Comparison of ENCODE assay signal across 7 cellular contexts in genomic region chr17:75158480-75158879, GRCh38. TPM values are rescaled to one million over a fixed set of nuclear protein-coding genes. Genes with fewer than 3 reads are reported as not detected.
DNase-seq lines count a peak whose midpoint lies in the region; ATAC-seq, FAIRE-seq and TF ChIP-seq lines count a peak whose summit lies in the region.
"Not testable (repeated sequence)": the region's sequence is repeated elsewhere in the genome, so short reads cannot be mapped to it uniquely, and the experiment has no call there.

No MANE protein-coding gene starts in this region.

- peak; percentile 35 for DNase-seq in Daoy (ENCODE audit: low read depth)
- peak; percentile 43 for DNase-seq in M059J (ENCODE audit: low read depth)
- not testable (repeated sequence) for DNase-seq in K562 (ENCODE audit: extremely low read depth in 1 of 4, low spot score in 3 of 4); epithelial cell of prostate (ENCODE audit: low read depth, low spot score); neural crest cell (ENCODE audit: low read depth, low spot score)
- peak; percentile 62 for DNase-seq in islet precursor cell

- POLR2A ChIA-PET in K562 (lab: Yijun Ruan, JAX): interaction anchor here (1.6 to 3.5 kb wide), 4 partner anchors 10 to 107 kb away, joined by 4 to 23 read pairs (median 13); no protein-coding TSS in a partner anchor

- not testable (repeated sequence) for H3K27ac ChIP-seq in K562 (ENCODE audit: extremely low read depth, low read depth, low read length)
- peak overlapping the region; percentile 93 for H3K27ac ChIP-seq in epithelial cell of prostate

- not testable (repeated sequence) for H3K9me1 ChIP-seq in K562 (ENCODE audit: control insufficient read depth, insufficient read depth, low read length)

- H3K4me1 Mint-ChIP-seq in neural crest cell: not testable (repeated sequence)

- H4K20me1 ChIP-seq in K562 (replicated peaks; ENCODE audit: control insufficient read depth, insufficient read depth, low read length): not testable (repeated sequence)

- not testable (repeated sequence) for TF ChIP-seq CTCF in K562 (IDR thresholded peaks at IDR 0.05 in 2 of 3, conservative IDR thresholded peaks at IDR 0.05 in 1 of 3; ENCODE audit: insufficient read depth in 2 of 3, low read depth in 1 of 3, low read length in 3 of 3); neural crest cell (conservative IDR thresholded peaks at IDR 0.05)

- not testable (repeated sequence) for ATAC-seq in SK-N-SH treated with all-trans-retinoic acid at 6 μM for 48 hours, K562

- not testable (repeated sequence) for FAIRE-seq in K562 (lab: Jason Lieb, UNC)

- 80% methylated on average over 8 of the region's 8 CpGs for WGBS in K562 (ENCODE audit: insufficient coverage, low coverage, missing lambda C conversion rate)

- TF ChIP-seq POLR2A in K562 (conservative IDR thresholded peaks at IDR 0.05): not testable (repeated sequence)

- H3K36me3 Mint-ChIP-seq in neural crest cell (ENCODE audit: low read depth): peaks cover 12% of the 10 kb centered on the region

- not testable (repeated sequence) for TF ChIP-seq RAD21 in K562 (CRISPR knock-in tag; conservative IDR thresholded peaks at IDR 0.05 in 1 of 2, IDR thresholded peaks at IDR 0.05 in 1 of 2)

- not testable (repeated sequence) for H3K9me3 Mint-ChIP-seq in neural crest cell

- H3K4me1 ChIP-seq in K562 (replicated peaks in 1 of 2; ENCODE audit: control insufficient read depth in 2 of 2, insufficient read depth in 2 of 2, low read length in 2 of 2): not testable (repeated sequence)

- in situ Hi-C loops in K562 (cut with MboI): not testable (repeated sequence)

- TF ChIP-seq EP300 in K562 (IDR thresholded peaks at IDR 0.05; ENCODE audit: low read length): not testable (repeated sequence)

- H3K4me2 ChIP-seq in K562 (ENCODE audit: insufficient read depth, low read length): not testable (repeated sequence)

- H3K27ac Mint-ChIP-seq in neural crest cell (ENCODE audit: unreplicated experiment): not testable (repeated sequence)

- H3K9me3 ChIP-seq in K562 (replicated peaks; ENCODE audit: control insufficient read depth, insufficient read depth, low read depth, low read length): not testable (repeated sequence)

- H3K79me2 ChIP-seq in K562 (ENCODE audit: control insufficient read depth, insufficient read depth, low read length): peaks cover 13% of the 10 kb centered on the region

- not testable (repeated sequence) for H3K27me3 Mint-ChIP-seq in neural crest cell (ENCODE audit: low read depth)

- not testable (repeated sequence) for H2AFZ ChIP-seq in K562 (ENCODE audit: low read depth, low read length)

- BruUV-seq in K562 (replicated peaks; lab: Mats Ljungman, UMichigan): not testable (repeated sequence)

- not testable (repeated sequence) for H3K36me3 ChIP-seq in K562 (ENCODE audit: control insufficient read depth, insufficient read depth, low read length)

- not testable (repeated sequence) for H3K27me3 ChIP-seq in K562 (ENCODE audit: control insufficient read depth in 2 of 2, insufficient read depth in 2 of 2, low read length in 2 of 2)

- peak overlapping the region; percentile 5 for H3K4me3 Mint-ChIP-seq in neural crest cell

- intact Hi-C loops in K562 (cut with micrococcal nuclease): not testable (repeated sequence)

- CTCF ChIA-PET in K562 (lab: Yijun Ruan, JAX; ENCODE audit: low intra/inter-chr PET ratio): not testable (repeated sequence)

- H3K4me3 ChIP-seq in K562: not testable (repeated sequence)

- not testable (repeated sequence) for H3K9ac ChIP-seq in K562 (ENCODE audit: insufficient read depth in 1 of 2, low read depth in 2 of 2, low read length in 2 of 2)

RNA-seq across cellular contexts. Expression of gene JPT1, which starts 4.2 kb away (rescaled TPM):
- 423 and 641 TPM in 2 replicates for total RNA-seq in Daoy (2014; rRNA removed; shearing (Covaris generic))
- 360 and 365 TPM in 2 replicates for total RNA-seq in M059J (2014; rRNA removed; shearing (Covaris generic))
- 60.0 and 81.0 TPM in 2 replicates for total RNA-seq in K562 (2011; cell fraction: chromatin; rRNA removed; ENCODE audit: low replicate concordance)
- 77.1 and 90.4 TPM in 2 replicates for total RNA-seq in K562 (2011; cell fraction: nucleolus; rRNA removed)
- total RNA-seq in K562 (2011; cell fraction: nucleoplasm; rRNA removed): 68.9 and 75.0 TPM in 2 replicates
- total RNA-seq in K562 (2014; rRNA removed) (131 and 132 TPM in 2 replicates), K562 (2014; rRNA removed; fragmentation: Illumina TruSeq; extraction: Trizol) (168 and 185 TPM in 2 replicates), K562 (2015; rRNA removed; fragmentation: Illumina TruSeq; extraction: Trizol) (290 and 292 TPM in 2 replicates), K562 (2021) (243 and 245 TPM in 2 replicates), neural crest cell (319 and 334 TPM in 2 replicates)
- polyA plus RNA-seq in K562 (2011; rRNA removed) (54.0 and 56.7 TPM in 2 replicates), K562 (2014; fragmentation: Illumina TruSeq; extraction: Trizol) (276 and 277 TPM in 2 replicates), K562 (2014; fragmentation: Nextera tagmentation; extraction: Ambion mirVana) (10 to 100 TPM; 67.8 to 77.7 TPM), K562 (2014; rRNA removed) (144 and 237 TPM in 2 replicates)
- 112 and 122 TPM in 2 replicates for polyA plus RNA-seq in K562 (2011; cell fraction: cytosol; rRNA removed)
- 68.8 and 82.6 TPM in 2 replicates for polyA plus RNA-seq in K562 (2011; cell fraction: nucleus; rRNA removed)
- 165 and 353 TPM in 2 replicates for polyA plus RNA-seq in K562 (2012)
- 46.8 and 55.1 TPM in 2 replicates for polyA minus RNA-seq in K562 (2011; rRNA and poly(A)+ RNA removed)
- 131 and 146 TPM in 2 replicates for polyA minus RNA-seq in K562 (2011; cell fraction: cytosol; rRNA and poly(A)+ RNA removed)
- polyA minus RNA-seq in K562 (2011; cell fraction: nucleus; rRNA and poly(A)+ RNA removed): 35.1 and 49.8 TPM in 2 replicates

RNA-seq across cellular contexts. Expression of gene SUMO2, which starts 24.3 kb away (rescaled TPM):
- 116 and 119 TPM in 2 replicates for total RNA-seq in Daoy (2014; rRNA removed; shearing (Covaris generic))
- 170 and 171 TPM in 2 replicates for total RNA-seq in M059J (2014; rRNA removed; shearing (Covaris generic))
- total RNA-seq in K562 (2011; cell fraction: chromatin; rRNA removed; ENCODE audit: low replicate concordance): 15.8 and 22.4 TPM in 2 replicates
- total RNA-seq in K562 (2011; cell fraction: nucleolus; rRNA removed): 14.9 and 18.3 TPM in 2 replicates
- total RNA-seq in K562 (2011; cell fraction: nucleoplasm; rRNA removed): 30.7 and 43.9 TPM in 2 replicates
- total RNA-seq in K562 (2014; rRNA removed) (170 and 203 TPM in 2 replicates), K562 (2014; rRNA removed; fragmentation: Illumina TruSeq; extraction: Trizol) (379 and 441 TPM in 2 replicates), K562 (2015; rRNA removed; fragmentation: Illumina TruSeq; extraction: Trizol) (361 and 419 TPM in 2 replicates), K562 (2021) (511 and 520 TPM in 2 replicates), neural crest cell (773 and 776 TPM in 2 replicates)
- polyA plus RNA-seq in K562 (2011; rRNA removed) (414 and 505 TPM in 2 replicates), K562 (2014; fragmentation: Illumina TruSeq; extraction: Trizol) (233 and 262 TPM in 2 replicates), K562 (2014; fragmentation: Nextera tagmentation; extraction: Ambion mirVana) (100 to 1,000 TPM; 570 to 733 TPM), K562 (2014; rRNA removed) (157 and 222 TPM in 2 replicates)
- 43.5 and 104 TPM in 2 replicates for polyA plus RNA-seq in K562 (2011; cell fraction: cytosol; rRNA removed)
- polyA plus RNA-seq in K562 (2011; cell fraction: nucleus; rRNA removed): 60.3 and 118 TPM in 2 replicates
- 290 and 393 TPM in 2 replicates for polyA plus RNA-seq in K562 (2012)
- polyA minus RNA-seq in K562 (2011; rRNA and poly(A)+ RNA removed): 133 and 157 TPM in 2 replicates
- 208 and 214 TPM in 2 replicates for polyA minus RNA-seq in K562 (2011; cell fraction: cytosol; rRNA and poly(A)+ RNA removed)
- 9.2 and 28.8 TPM in 2 replicates for polyA minus RNA-seq in K562 (2011; cell fraction: nucleus; rRNA and poly(A)+ RNA removed)

RNA-seq across cellular contexts. Expression of gene NT5C, which starts 26.9 kb away (rescaled TPM):
- total RNA-seq in Daoy (2014; rRNA removed; shearing (Covaris generic)): 86.0 and 91.8 TPM in 2 replicates
- 28.7 and 39.4 TPM in 2 replicates for total RNA-seq in M059J (2014; rRNA removed; shearing (Covaris generic))
- 23.9 and 63.5 TPM in 2 replicates for total RNA-seq in K562 (2011; cell fraction: chromatin; rRNA removed; ENCODE audit: low replicate concordance)
- 83.5 and 103 TPM in 2 replicates for total RNA-seq in K562 (2011; cell fraction: nucleolus; rRNA removed)
- total RNA-seq in K562 (2011; cell fraction: nucleoplasm; rRNA removed): 34.3 and 56.2 TPM in 2 replicates
- total RNA-seq in K562 (2014; rRNA removed) (150 and 205 TPM in 2 replicates), K562 (2014; rRNA removed; fragmentation: Illumina TruSeq; extraction: Trizol) (21.5 and 31.6 TPM in 2 replicates), K562 (2015; rRNA removed; fragmentation: Illumina TruSeq; extraction: Trizol) (55.3 and 56.6 TPM in 2 replicates), K562 (2021) (94.3 and 95.0 TPM in 2 replicates), neural crest cell (68.0 and 70.2 TPM in 2 replicates)
- polyA plus RNA-seq in K562 (2011; rRNA removed) (45.0 and 55.6 TPM in 2 replicates), K562 (2014; fragmentation: Illumina TruSeq; extraction: Trizol) (31.0 and 40.2 TPM in 2 replicates), K562 (2014; fragmentation: Nextera tagmentation; extraction: Ambion mirVana) (1 to 10 TPM; 2.9 to 5.0 TPM), K562 (2014; rRNA removed) (167 and 175 TPM in 2 replicates)
- polyA plus RNA-seq in K562 (2011; cell fraction: cytosol; rRNA removed): 71.8 and 135 TPM in 2 replicates
- polyA plus RNA-seq in K562 (2011; cell fraction: nucleus; rRNA removed): 170 and 227 TPM in 2 replicates
- polyA plus RNA-seq in K562 (2012): 54.2 and 75.4 TPM in 2 replicates
- polyA minus RNA-seq in K562 (2011; rRNA and poly(A)+ RNA removed): 6.2 and 7.8 TPM in 2 replicates
- 10.3 and 17.4 TPM in 2 replicates for polyA minus RNA-seq in K562 (2011; cell fraction: cytosol; rRNA and poly(A)+ RNA removed)
- 41.6 and 46.9 TPM in 2 replicates for polyA minus RNA-seq in K562 (2011; cell fraction: nucleus; rRNA and poly(A)+ RNA removed)

RNA-seq across cellular contexts. Expression of gene NUP85, which starts 47.0 kb away (rescaled TPM):
- total RNA-seq in Daoy (2014; rRNA removed; shearing (Covaris generic)): 40.6 and 48.6 TPM in 2 replicates
- total RNA-seq in M059J (2014; rRNA removed; shearing (Covaris generic)): 42.4 and 45.4 TPM in 2 replicates
- 303 and 492 TPM in 2 replicates for total RNA-seq in K562 (2011; cell fraction: chromatin; rRNA removed; ENCODE audit: low replicate concordance)
- total RNA-seq in K562 (2011; cell fraction: nucleolus; rRNA removed): 243 and 287 TPM in 2 replicates
- total RNA-seq in K562 (2011; cell fraction: nucleoplasm; rRNA removed): 239 and 282 TPM in 2 replicates
- 50.2 and 52.4 TPM in 2 replicates for total RNA-seq in K562 (2014; rRNA removed)
- 99.8 and 115 TPM in 2 replicates for total RNA-seq in K562 (2014; rRNA removed; fragmentation: Illumina TruSeq; extraction: Trizol)
- total RNA-seq in K562 (2015; rRNA removed; fragmentation: Illumina TruSeq; extraction: Trizol): 77.1 and 81.2 TPM in 2 replicates
- 121 and 127 TPM in 2 replicates for total RNA-seq in K562 (2021)
- polyA plus RNA-seq in K562 (2011; rRNA removed): 128 and 135 TPM in 2 replicates
- polyA plus RNA-seq in K562 (2011; cell fraction: cytosol; rRNA removed): 184 and 192 TPM in 2 replicates
- 521 and 638 TPM in 2 replicates for polyA plus RNA-seq in K562 (2011; cell fraction: nucleus; rRNA removed)
- polyA plus RNA-seq in K562 (2012): 56.6 and 88.3 TPM in 2 replicates
- polyA plus RNA-seq in K562 (2014; fragmentation: Illumina TruSeq; extraction: Trizol): 82.2 and 83.7 TPM in 2 replicates
- polyA plus RNA-seq in K562 (2014; fragmentation: Nextera tagmentation; extraction: Ambion mirVana): 100 to 1,000 TPM; 156 to 177 TPM
- polyA plus RNA-seq in K562 (2014; rRNA removed): 110 and 116 TPM in 2 replicates
- 62.4 and 87.2 TPM in 2 replicates for polyA minus RNA-seq in K562 (2011; rRNA and poly(A)+ RNA removed)
- polyA minus RNA-seq in K562 (2011; cell fraction: cytosol; rRNA and poly(A)+ RNA removed): 45.2 and 54.1 TPM in 2 replicates
- 79.4 and 108 TPM in 2 replicates for polyA minus RNA-seq in K562 (2011; cell fraction: nucleus; rRNA and poly(A)+ RNA removed)
- 122 and 126 TPM in 2 replicates for total RNA-seq in neural crest cell

RNA-seq across cellular contexts. Expression of gene ARMC7, which starts 48.7 kb away (rescaled TPM):
- total RNA-seq in Daoy (2014; rRNA removed; shearing (Covaris generic)): 2.6 and 3.6 TPM in 2 replicates
- total RNA-seq in M059J (2014; rRNA removed; shearing (Covaris generic)): 4.8 and 6.1 TPM in 2 replicates
- 16.9 and 36.5 TPM in 2 replicates for total RNA-seq in K562 (2011; cell fraction: chromatin; rRNA removed; ENCODE audit: low replicate concordance)
- total RNA-seq in K562 (2011; cell fraction: nucleolus; rRNA removed): 20.5 and 25.8 TPM in 2 replicates
- 16.9 and 19.5 TPM in 2 replicates for total RNA-seq in K562 (2011; cell fraction: nucleoplasm; rRNA removed)
- total RNA-seq in K562 (2014; rRNA removed): 5.9 and 10.2 TPM in 2 replicates
- 4.1 and 5.1 TPM in 2 replicates for total RNA-seq in K562 (2014; rRNA removed; fragmentation: Illumina TruSeq; extraction: Trizol)
- 9.5 and 10.1 TPM in 2 replicates for total RNA-seq in K562 (2015; rRNA removed; fragmentation: Illumina TruSeq; extraction: Trizol)
- 15.2 TPM in 2 replicates for total RNA-seq in K562 (2021)
- polyA plus RNA-seq in K562 (2011; rRNA removed): 3.9 and 8.0 TPM in 2 replicates
- polyA plus RNA-seq in K562 (2011; cell fraction: cytosol; rRNA removed): 9.1 and 13.1 TPM in 2 replicates
- polyA plus RNA-seq in K562 (2011; cell fraction: nucleus; rRNA removed): 8.4 and 8.7 TPM in 2 replicates
- 15.4 and 16.8 TPM in 2 replicates for polyA plus RNA-seq in K562 (2012)
- 8.7 and 12.7 TPM in 2 replicates for polyA plus RNA-seq in K562 (2014; fragmentation: Illumina TruSeq; extraction: Trizol)
- 1 to 10 TPM; 1.4 to 2.8 TPM for polyA plus RNA-seq in K562 (2014; fragmentation: Nextera tagmentation; extraction: Ambion mirVana)
- polyA plus RNA-seq in K562 (2014; rRNA removed): 5.9 and 8.9 TPM in 2 replicates
- 8.0 and 8.3 TPM in 2 replicates for polyA minus RNA-seq in K562 (2011; rRNA and poly(A)+ RNA removed)
- polyA minus RNA-seq in K562 (2011; cell fraction: cytosol; rRNA and poly(A)+ RNA removed): 8.3 and 9.9 TPM in 2 replicates
- polyA minus RNA-seq in K562 (2011; cell fraction: nucleus; rRNA and poly(A)+ RNA removed): 6.9 and 11.7 TPM in 2 replicates
- total RNA-seq in neural crest cell: 15.6 and 15.8 TPM in 2 replicates
